Comparison of ENCODE assay signal across 1 cellular context in genomic region chr12:124884587-124885438, GRCh38.
TF ChIP-seq lines count a peak whose summit lies in the region.

No MANE protein-coding gene starts in this region.

TF ChIP-seq in K562, 482 proteins besides CTCF, POLR2A, EP300 and RAD21 (continued from another document and continues in another):
- TF ChIP-seq TEAD1 (CRISPR knock-in tag; IDR thresholded peaks at IDR 0.05), result peak in 1 of 2 experiments; percentile 23; a peak in 1 of 4 replicates
- 0 out of 2 replicates have a peak, but pooled peaks have one; percentile 48 for TF ChIP-seq ZNF592 (IDR thresholded peaks at IDR 0.05)
- peak; percentile 14; the same call in 1 of the 2 replicates for TF ChIP-seq KLF13 (tag; IDR thresholded peaks at IDR 0.05; ENCODE audit: borderline replicate concordance, low read depth)
- TF ChIP-seq NCOA1 (IDR thresholded peaks at IDR 0.05; ENCODE audit: low read depth), result peak; percentile 67; the same call in 1 of the 2 replicates
- peak in 1 of 2 experiments; percentile 62; a peak in 1 of 4 replicates for TF ChIP-seq ZMIZ1 (IDR thresholded peaks at IDR 0.05; ENCODE audit: low read depth in 2 of 2, low read length in 2 of 2)
- peak; percentile 64 for TF ChIP-seq CXXC5 (CRISPR knock-in tag; IDR thresholded peaks at IDR 0.05)
- no peak for TF ChIP-seq THAP12 (CRISPR knock-in tag; IDR thresholded peaks at IDR 0.05)
- no peak for TF ChIP-seq ZNF780A (CRISPR knock-in tag; IDR thresholded peaks at IDR 0.05)
- peak; percentile 71; the same call in 1 of the 2 replicates for TF ChIP-seq ETS1 (conservative IDR thresholded peaks at IDR 0.05; ENCODE audit: control insufficient read depth, low read depth, low read length)
- peak; percentile 63; the same call in 1 of the 2 replicates for TF ChIP-seq SMARCC2 (IDR thresholded peaks at IDR 0.05; ENCODE audit: low read depth)
- TF ChIP-seq NONO (IDR thresholded peaks at IDR 0.05; ENCODE audit: low read depth in 2 of 2, low read length in 1 of 2), result 0 out of 4 replicates have a peak, but pooled peaks of 1 of the 2 experiments have one; percentile 23
- 0 out of 2 replicates have a peak, but pooled peaks have one; percentile 69 for TF ChIP-seq HNRNPUL1 (IDR thresholded peaks at IDR 0.05; ENCODE audit: low read length)
- TF ChIP-seq NEUROD1 (IDR thresholded peaks at IDR 0.05; ENCODE audit: borderline replicate concordance, low read depth, low read length, partially characterized antibody), result peak; percentile 44
- TF ChIP-seq TCF7 (IDR thresholded peaks at IDR 0.05; ENCODE audit: borderline replicate concordance), result peak; percentile 77; the same call in 1 of the 2 replicates
- 0 out of 2 replicates have a peak, but pooled peaks have one; percentile 47 for TF ChIP-seq ZNF766 (CRISPR knock-in tag; conservative IDR thresholded peaks at IDR 0.05)
- TF ChIP-seq VEZF1 (CRISPR knock-in tag; IDR thresholded peaks at IDR 0.05), result peak; percentile 45; the same call in 1 of the 2 replicates
- TF ChIP-seq CREB1 (IDR thresholded peaks at IDR 0.05), result peak; percentile 69; the same call in 1 of the 2 replicates
- TF ChIP-seq CREB1 (CRISPR knock-in tag; IDR thresholded peaks at IDR 0.05), result no peak
- 0 out of 2 replicates have a peak, but pooled peaks have one; percentile 74 for TF ChIP-seq LARP7 (IDR thresholded peaks at IDR 0.05)
- TF ChIP-seq HBP1 (CRISPR knock-in tag; IDR thresholded peaks at IDR 0.05), result no peak
- TF ChIP-seq TFAM (CRISPR knock-in tag; conservative IDR thresholded peaks at IDR 0.05), result no peak
- TF ChIP-seq XRCC5 (IDR thresholded peaks at IDR 0.05; ENCODE audit: low read depth, low read length), result peak; percentile 69; the same call in 1 of the 2 replicates
- no peak for TF ChIP-seq ZNF347 (CRISPR knock-in tag; IDR thresholded peaks at IDR 0.05; ENCODE audit: low read depth)
- TF ChIP-seq EHMT2 (IDR thresholded peaks at IDR 0.05), result no peak
- no peak for TF ChIP-seq ELF4 (CRISPR knock-in tag; IDR thresholded peaks at IDR 0.05)
- peak; percentile 54 to 71; a peak in 3 of 4 replicates for TF ChIP-seq MAZ (CRISPR knock-in tag; conservative IDR thresholded peaks at IDR 0.05 in 1 of 2, IDR thresholded peaks at IDR 0.05 in 1 of 2)
- no peak for TF ChIP-seq ARID2 (IDR thresholded peaks at IDR 0.05)
- 0 out of 2 replicates have a peak, but pooled peaks have one; percentile 47 for TF ChIP-seq ZNF589 (CRISPR knock-in tag; IDR thresholded peaks at IDR 0.05; ENCODE audit: low read depth)
- TF ChIP-seq HCFC1 (IDR thresholded peaks at IDR 0.05; ENCODE audit: low read depth, low read length), result no peak
- peak; percentile 79 for TF ChIP-seq MAFG (tag; conservative IDR thresholded peaks at IDR 0.05)
- no peak for TF ChIP-seq ARID4B (CRISPR knock-in tag; IDR thresholded peaks at IDR 0.05)
- TF ChIP-seq ZNF174 (CRISPR knock-in tag; IDR thresholded peaks at IDR 0.05), result no peak
- TF ChIP-seq HMG20A (CRISPR knock-in tag; conservative IDR thresholded peaks at IDR 0.05), result no peak
- TF ChIP-seq RBM15 (IDR thresholded peaks at IDR 0.05; ENCODE audit: insufficient read depth, low read length), result no peak
- TF ChIP-seq TFAP4 (CRISPR knock-in tag; IDR thresholded peaks at IDR 0.05; ENCODE audit: borderline replicate concordance), result peak; percentile 85
- 0 out of 2 replicates have a peak, but pooled peaks have one; percentile 49 for TF ChIP-seq ZNF274 (IDR thresholded peaks at IDR 0.05; ENCODE audit: borderline replicate concordance, low read depth, low read length)
- TF ChIP-seq ETV5 (CRISPR knock-in tag; IDR thresholded peaks at IDR 0.05; ENCODE audit: low read depth), result peak; percentile 64; the same call in 1 of the 2 replicates
- TF ChIP-seq BHLHE40 (IDR thresholded peaks at IDR 0.05; ENCODE audit: low read length), result 0 out of 2 replicates have a peak, but pooled peaks have one; percentile 40
- no peak for TF ChIP-seq ZBTB7A (IDR thresholded peaks at IDR 0.05; ENCODE audit: borderline replicate concordance, control insufficient read depth, low read depth, low read length)
- no peak for TF ChIP-seq NR4A1 (CRISPR knock-in tag; IDR thresholded peaks at IDR 0.05)
- TF ChIP-seq NR4A1 (tag; IDR thresholded peaks at IDR 0.05), result no peak; the same call in 1 of the 2 replicates
- TF ChIP-seq PHF20 (IDR thresholded peaks at IDR 0.05; ENCODE audit: partially characterized antibody), result no peak
- peak; percentile 79 for TF ChIP-seq MAFK (IDR thresholded peaks at IDR 0.05; ENCODE audit: low read length)
- TF ChIP-seq ZEB2 (IDR thresholded peaks at IDR 0.05), result peak; percentile 85
